In the genomic region with DNA sequence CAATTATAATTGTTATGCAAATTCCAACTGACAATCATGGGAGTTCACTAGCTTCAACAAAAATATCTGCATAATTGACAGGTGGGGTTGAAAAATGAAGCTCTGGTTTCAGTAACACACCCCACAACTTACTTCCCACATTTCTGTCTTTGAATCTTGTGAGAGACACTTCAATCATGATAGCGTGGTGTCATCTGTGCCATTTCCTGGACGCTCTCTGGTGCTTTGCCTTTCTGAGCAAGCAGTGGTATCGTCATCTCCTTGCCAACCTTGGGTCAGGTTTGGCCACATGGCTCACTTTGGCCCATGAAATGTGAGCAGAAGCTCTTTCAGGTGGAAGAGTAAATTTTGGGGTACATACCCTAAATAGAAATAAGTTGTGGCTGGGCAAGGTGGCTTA, we compare ENCODE assay signal across 39 cellular contexts. TPM values are rescaled to one million over a fixed set of nuclear protein-coding genes. Genes with fewer than 3 reads are reported as not detected.
"Had no signal": no experiment of that assay in that cellular context is flagged by ENCODE, and none has a peak within 500 bp of the region (broad histone marks: within the 10 kb centered on the region; RNA-seq: fewer than 3 reads in every experiment).

No MANE protein-coding gene starts in this region.

- H3K27me3 ChIP-seq: MG63 had no signal

- FAIRE-seq: bronchial epithelial cell, RCC 7860 had no signal

- ATAC-seq: activated T-cell treated with anti-CD3 and anti-CD28 coated beads, Interleukin-2, amount 50 U/mL, for 72 hours; activated T-helper 17 cell treated with anti-CD3 and anti-CD28 coated beads, Interleukin-2, amount 50 U/mL, for 72 hours; Right ventricle myocardium inferior; SK-N-SH treated with all-trans-retinoic acid at 6 μM for 48 hours had no signal

- H3K4me3 ChIP-seq: MG63, PC-9 had no signal

- DNase-seq: activated B cell treated with CpG ODN at 0.5 μM for 24 hours; activated CD4-positive, alpha-beta memory T cell treated with anti-CD3 and anti-CD28 coated beads for 36 hours; activated CD4-positive, alpha-beta T cell treated with anti-CD3 and anti-CD28 coated beads for 4 hours; activated CD4-positive, alpha-beta T cell treated with anti-CD3 and anti-CD28 coated beads, Interleukin-2, amount 50 U/mL, for 1 hour; activated CD4-positive, CD25-positive, alpha-beta regulatory T cell treated with anti-CD3 and anti-CD28 coated beads, Interleukin-2, amount 50 U/mL, for 72 hours; activated effector memory CD4-positive, alpha-beta T cell treated with anti-CD3 and anti-CD28 coated beads, Interleukin-2, amount 50 U/mL, for 16 hours; activated naive CD4-positive, alpha-beta T cell treated with Interleukin-2 at 50 U/mL for 16 hours; activated naive CD8-positive, alpha-beta T cell treated with anti-CD3 and anti-CD28 coated beads, Interleukin-2, amount 10 ng/mL, durations not matched to agents 7 days and 5 days; activated T-cell treated with anti-CD3 and anti-CD28 coated beads, Interleukin-2, amount 50 U/mL, for 1 hour; activated T-cell treated with anti-CD3 and anti-CD28 coated beads, Interleukin-2, amount 50 U/mL, for 72 hours; caudate nucleus; cerebellar nuclear complex; Kasumi-1; KG1; MG63; NCI-H1048; NCI-H1436 treated with DMSO at 0.1 percent for 48 hours; NCI-H1694 treated with DMSO at 0.1 percent for 48 hours; NCI-H2029; NCI-H2171 treated with DMSO at 0.1 percent for 48 hours; NCI-H2227 treated with DMSO at 0.1 percent for 48 hours; NCI-H446; NCI-H510A treated with DMSO at 0.1 percent for 48 hours; PC-9; SIG-M5; SW 1271; T-helper 1 cell; T-helper 2 cell; T-helper 9 cell had no signal

- H3K36me3 Mint-ChIP-seq: activated CD4-positive, alpha-beta memory T cell treated with anti-CD3 and anti-CD28 coated beads for 36 hours; activated naive CD4-positive, alpha-beta T cell treated with anti-CD3 and anti-CD28 coated beads, Interleukin-2, amount 50 U/mL, for 24 hours; activated naive CD8-positive, alpha-beta T cell treated with anti-CD3 and anti-CD28 coated beads, Interleukin-2, amount 10 ng/mL, durations not matched to agents 7 days and 5 days; brain had no signal

- H3K4me1 Mint-ChIP-seq: activated B cell treated with CpG ODN at 0.5 μM for 24 hours; activated T-helper 17 cell treated with anti-CD3 and anti-CD28 coated beads, Interleukin-2, amount 50 U/mL, for 72 hours had no signal

- H3K9me3 Mint-ChIP-seq: activated B cell treated with CpG ODN at 0.5 μM for 24 hours; activated CD4-positive, alpha-beta memory T cell treated with anti-CD3 and anti-CD28 coated beads for 36 hours; activated naive CD4-positive, alpha-beta T cell treated with anti-CD3 and anti-CD28 coated beads, Interleukin-2, amount 50 U/mL, for 24 hours; activated naive CD8-positive, alpha-beta T cell treated with anti-CD3 and anti-CD28 coated beads, Interleukin-2, amount 10 ng/mL, durations not matched to agents 7 days and 5 days; activated T-cell treated with anti-CD3 and anti-CD28 coated beads, Interleukin-2, amount 50 U/mL, for 72 hours; activated T-helper 17 cell treated with anti-CD3 and anti-CD28 coated beads, Interleukin-2, amount 50 U/mL, for 72 hours had no signal

- H3K4me2 ChIP-seq: PC-9 had no signal

- H3K4me3 Mint-ChIP-seq: activated B cell treated with CpG ODN at 0.5 μM for 24 hours; activated CD4-positive, alpha-beta memory T cell treated with anti-CD3 and anti-CD28 coated beads for 36 hours; activated naive CD4-positive, alpha-beta T cell treated with anti-CD3 and anti-CD28 coated beads, Interleukin-2, amount 50 U/mL, for 24 hours; activated naive CD8-positive, alpha-beta T cell treated with anti-CD3 and anti-CD28 coated beads, Interleukin-2, amount 10 ng/mL, durations not matched to agents 7 days and 5 days; activated T-cell treated with anti-CD3 and anti-CD28 coated beads, Interleukin-2, amount 50 U/mL, for 72 hours; activated T-helper 17 cell treated with anti-CD3 and anti-CD28 coated beads, Interleukin-2, amount 50 U/mL, for 72 hours had no signal

- H3K27ac ChIP-seq: PC-9, RWPE1, VCaP had no signal

- H3K36me3 ChIP-seq: MG63 had no signal

- H3K27ac Mint-ChIP-seq: activated B cell treated with CpG ODN at 0.5 μM for 24 hours; activated CD4-positive, alpha-beta memory T cell treated with anti-CD3 and anti-CD28 coated beads for 36 hours; activated naive CD4-positive, alpha-beta T cell treated with anti-CD3 and anti-CD28 coated beads, Interleukin-2, amount 50 U/mL, for 24 hours; activated naive CD8-positive, alpha-beta T cell treated with anti-CD3 and anti-CD28 coated beads, Interleukin-2, amount 10 ng/mL, durations not matched to agents 7 days and 5 days; activated T-cell treated with anti-CD3 and anti-CD28 coated beads, Interleukin-2, amount 50 U/mL, for 72 hours; activated T-helper 17 cell treated with anti-CD3 and anti-CD28 coated beads, Interleukin-2, amount 50 U/mL, for 72 hours had no signal

- H3K9me3 ChIP-seq: MG63 had no signal

- H2AFZ ChIP-seq: PC-9 had no signal

RNA-seq across cellular contexts. Expression of gene BMP7, which starts 10.2 kb away (rescaled TPM):
- total RNA-seq: activated B cell treated with CpG ODN at 0.5 μM for 24 hours; activated CD4-positive, alpha-beta memory T cell treated with anti-CD3 and anti-CD28 coated beads for 36 hours; activated CD8-positive, alpha-beta memory T cell treated with anti-CD3 and anti-CD28 coated beads for 36 hours; activated naive CD8-positive, alpha-beta T cell treated with anti-CD3 and anti-CD28 coated beads, Interleukin-2, amount 10 ng/mL, durations not matched to agents 7 days and 5 days; activated T-helper 17 cell treated with anti-CD3 and anti-CD28 coated beads, Interleukin-2, amount 50 U/mL, for 72 hours; bronchial epithelial cell had no signal
